ENCODE assay signal across 1 cellular context in the genomic region with DNA sequence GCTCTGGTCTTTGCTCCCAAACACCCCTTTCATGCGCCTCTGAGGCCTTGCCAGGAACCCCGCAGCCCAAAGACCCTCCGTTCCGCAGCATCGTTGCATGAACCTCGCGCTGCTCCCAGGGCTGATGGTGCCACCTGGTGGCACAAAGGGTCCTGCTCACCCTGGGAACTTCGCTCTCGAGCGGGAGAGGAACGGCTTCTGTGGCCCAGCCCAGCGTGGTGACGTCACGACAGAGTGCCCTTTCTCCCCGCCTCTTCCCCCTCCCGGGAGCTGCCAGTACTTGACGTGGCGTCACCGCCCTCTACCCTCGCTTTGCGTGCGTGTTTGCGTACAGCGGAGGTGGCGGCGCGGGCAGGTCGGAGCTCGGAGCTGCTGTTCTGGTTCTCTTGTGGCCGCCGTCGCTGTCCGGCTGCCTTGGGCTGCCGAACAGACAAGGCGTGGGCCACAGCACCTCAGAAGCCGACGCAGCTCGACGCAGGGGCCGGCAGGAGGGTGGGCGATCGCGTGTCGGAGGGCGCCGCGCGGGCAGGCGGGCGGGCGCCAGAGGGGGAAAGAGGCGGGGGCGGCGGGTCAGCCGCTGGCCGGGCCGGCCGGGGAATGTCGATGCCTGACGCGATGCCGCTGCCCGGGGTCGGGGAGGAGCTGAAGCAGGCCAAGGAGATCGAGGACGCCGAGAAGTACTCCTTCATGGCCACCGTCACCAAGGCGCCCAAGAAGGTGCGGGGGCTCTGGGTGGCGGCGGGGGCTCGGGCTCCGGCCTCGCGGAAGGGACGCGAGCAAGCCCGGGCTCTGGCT.
TF ChIP-seq lines count a peak whose summit lies in the region.

A gene (plus strand): TSS at position 310 of the 795 bp plus-strand sequence. CDS start 288 bp downstream, at position 598.

TF ChIP-seq in K562, 482 proteins besides CTCF, POLR2A, EP300 and RAD21 (continued from another document and continues in another):
- TF ChIP-seq, protein P1, sequence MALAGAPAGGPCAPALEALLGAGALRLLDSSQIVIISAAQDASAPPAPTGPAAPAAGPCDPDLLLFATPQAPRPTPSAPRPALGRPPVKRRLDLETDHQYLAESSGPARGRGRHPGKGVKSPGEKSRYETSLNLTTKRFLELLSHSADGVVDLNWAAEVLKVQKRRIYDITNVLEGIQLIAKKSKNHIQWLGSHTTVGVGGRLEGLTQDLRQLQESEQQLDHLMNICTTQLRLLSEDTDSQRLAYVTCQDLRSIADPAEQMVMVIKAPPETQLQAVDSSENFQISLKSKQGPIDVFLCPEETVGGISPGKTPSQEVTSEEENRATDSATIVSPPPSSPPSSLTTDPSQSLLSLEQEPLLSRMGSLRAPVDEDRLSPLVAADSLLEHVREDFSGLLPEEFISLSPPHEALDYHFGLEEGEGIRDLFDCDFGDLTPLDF (CRISPR knock-in tag; IDR thresholded peaks at IDR 0.05) = peak; percentile 91
- TF ChIP-seq ZNF766 (CRISPR knock-in tag; conservative IDR thresholded peaks at IDR 0.05) = peak; percentile 83; the same call in 1 of the 2 replicates
- TF ChIP-seq, protein P2, sequence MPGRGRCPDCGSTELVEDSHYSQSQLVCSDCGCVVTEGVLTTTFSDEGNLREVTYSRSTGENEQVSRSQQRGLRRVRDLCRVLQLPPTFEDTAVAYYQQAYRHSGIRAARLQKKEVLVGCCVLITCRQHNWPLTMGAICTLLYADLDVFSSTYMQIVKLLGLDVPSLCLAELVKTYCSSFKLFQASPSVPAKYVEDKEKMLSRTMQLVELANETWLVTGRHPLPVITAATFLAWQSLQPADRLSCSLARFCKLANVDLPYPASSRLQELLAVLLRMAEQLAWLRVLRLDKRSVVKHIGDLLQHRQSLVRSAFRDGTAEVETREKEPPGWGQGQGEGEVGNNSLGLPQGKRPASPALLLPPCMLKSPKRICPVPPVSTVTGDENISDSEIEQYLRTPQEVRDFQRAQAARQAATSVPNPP (IDR thresholded peaks at IDR 0.05; ENCODE audit: borderline replicate concordance, insufficient read depth, insufficient read length) = no peak
- TF ChIP-seq, protein P3, sequence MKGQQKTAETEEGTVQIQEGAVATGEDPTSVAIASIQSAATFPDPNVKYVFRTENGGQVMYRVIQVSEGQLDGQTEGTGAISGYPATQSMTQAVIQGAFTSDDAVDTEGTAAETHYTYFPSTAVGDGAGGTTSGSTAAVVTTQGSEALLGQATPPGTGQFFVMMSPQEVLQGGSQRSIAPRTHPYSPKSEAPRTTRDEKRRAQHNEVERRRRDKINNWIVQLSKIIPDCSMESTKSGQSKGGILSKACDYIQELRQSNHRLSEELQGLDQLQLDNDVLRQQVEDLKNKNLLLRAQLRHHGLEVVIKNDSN (CRISPR knock-in tag; IDR thresholded peaks at IDR 0.05) = no peak
- TF ChIP-seq, protein P4, sequence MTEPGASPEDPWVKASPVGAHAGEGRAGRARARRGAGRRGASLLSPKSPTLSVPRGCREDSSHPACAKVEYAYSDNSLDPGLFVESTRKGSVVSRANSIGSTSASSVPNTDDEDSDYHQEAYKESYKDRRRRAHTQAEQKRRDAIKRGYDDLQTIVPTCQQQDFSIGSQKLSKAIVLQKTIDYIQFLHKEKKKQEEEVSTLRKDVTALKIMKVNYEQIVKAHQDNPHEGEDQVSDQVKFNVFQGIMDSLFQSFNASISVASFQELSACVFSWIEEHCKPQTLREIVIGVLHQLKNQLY (CRISPR knock-in tag; conservative IDR thresholded peaks at IDR 0.05) = 0 out of 4 replicates have a peak, but pooled peaks of 1 of the 2 experiments have one; percentile 22
- TF ChIP-seq, protein P5, sequence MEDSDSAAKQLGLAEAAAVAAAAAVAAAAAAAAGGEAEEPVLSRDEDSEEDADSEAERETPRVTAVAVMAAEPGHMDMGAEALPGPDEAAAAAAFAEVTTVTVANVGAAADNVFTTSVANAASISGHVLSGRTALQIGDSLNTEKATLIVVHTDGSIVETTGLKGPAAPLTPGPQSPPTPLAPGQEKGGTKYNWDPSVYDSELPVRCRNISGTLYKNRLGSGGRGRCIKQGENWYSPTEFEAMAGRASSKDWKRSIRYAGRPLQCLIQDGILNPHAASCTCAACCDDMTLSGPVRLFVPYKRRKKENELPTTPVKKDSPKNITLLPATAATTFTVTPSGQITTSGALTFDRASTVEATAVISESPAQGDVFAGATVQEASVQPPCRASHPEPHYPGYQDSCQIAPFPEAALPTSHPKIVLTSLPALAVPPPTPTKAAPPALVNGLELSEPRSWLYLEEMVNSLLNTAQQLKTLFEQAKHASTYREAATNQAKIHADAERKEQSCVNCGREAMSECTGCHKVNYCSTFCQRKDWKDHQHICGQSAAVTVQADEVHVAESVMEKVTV (CRISPR knock-in tag; IDR thresholded peaks at IDR 0.05) = peak; percentile 100
- peak; percentile 17 for TF ChIP-seq ETV5 (CRISPR knock-in tag; IDR thresholded peaks at IDR 0.05; ENCODE audit: low read depth)
- peak; percentile 27; the same call in 1 of the 2 replicates for TF ChIP-seq RUNX1 (IDR thresholded peaks at IDR 0.05; ENCODE audit: low read depth)
- TF ChIP-seq, protein P6, sequence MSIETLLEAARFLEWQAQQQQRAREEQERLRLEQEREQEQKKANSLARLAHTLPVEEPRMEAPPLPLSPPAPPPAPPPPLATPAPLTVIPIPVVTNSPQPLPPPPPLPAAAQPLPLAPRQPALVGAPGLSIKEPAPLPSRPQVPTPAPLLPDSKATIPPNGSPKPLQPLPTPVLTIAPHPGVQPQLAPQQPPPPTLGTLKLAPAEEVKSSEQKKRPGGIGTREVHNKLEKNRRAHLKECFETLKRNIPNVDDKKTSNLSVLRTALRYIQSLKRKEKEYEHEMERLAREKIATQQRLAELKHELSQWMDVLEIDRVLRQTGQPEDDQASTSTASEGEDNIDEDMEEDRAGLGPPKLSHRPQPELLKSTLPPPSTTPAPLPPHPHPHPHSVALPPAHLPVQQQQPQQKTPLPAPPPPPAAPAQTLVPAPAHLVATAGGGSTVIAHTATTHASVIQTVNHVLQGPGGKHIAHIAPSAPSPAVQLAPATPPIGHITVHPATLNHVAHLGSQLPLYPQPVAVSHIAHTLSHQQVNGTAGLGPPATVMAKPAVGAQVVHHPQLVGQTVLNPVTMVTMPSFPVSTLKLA (conservative IDR thresholded peaks at IDR 0.05) = peak; percentile 81 to 93
- peak; percentile 82 for TF ChIP-seq ZNF263 (CRISPR knock-in tag; IDR thresholded peaks at IDR 0.05; ENCODE audit: borderline replicate concordance)
- TF ChIP-seq, protein P7, sequence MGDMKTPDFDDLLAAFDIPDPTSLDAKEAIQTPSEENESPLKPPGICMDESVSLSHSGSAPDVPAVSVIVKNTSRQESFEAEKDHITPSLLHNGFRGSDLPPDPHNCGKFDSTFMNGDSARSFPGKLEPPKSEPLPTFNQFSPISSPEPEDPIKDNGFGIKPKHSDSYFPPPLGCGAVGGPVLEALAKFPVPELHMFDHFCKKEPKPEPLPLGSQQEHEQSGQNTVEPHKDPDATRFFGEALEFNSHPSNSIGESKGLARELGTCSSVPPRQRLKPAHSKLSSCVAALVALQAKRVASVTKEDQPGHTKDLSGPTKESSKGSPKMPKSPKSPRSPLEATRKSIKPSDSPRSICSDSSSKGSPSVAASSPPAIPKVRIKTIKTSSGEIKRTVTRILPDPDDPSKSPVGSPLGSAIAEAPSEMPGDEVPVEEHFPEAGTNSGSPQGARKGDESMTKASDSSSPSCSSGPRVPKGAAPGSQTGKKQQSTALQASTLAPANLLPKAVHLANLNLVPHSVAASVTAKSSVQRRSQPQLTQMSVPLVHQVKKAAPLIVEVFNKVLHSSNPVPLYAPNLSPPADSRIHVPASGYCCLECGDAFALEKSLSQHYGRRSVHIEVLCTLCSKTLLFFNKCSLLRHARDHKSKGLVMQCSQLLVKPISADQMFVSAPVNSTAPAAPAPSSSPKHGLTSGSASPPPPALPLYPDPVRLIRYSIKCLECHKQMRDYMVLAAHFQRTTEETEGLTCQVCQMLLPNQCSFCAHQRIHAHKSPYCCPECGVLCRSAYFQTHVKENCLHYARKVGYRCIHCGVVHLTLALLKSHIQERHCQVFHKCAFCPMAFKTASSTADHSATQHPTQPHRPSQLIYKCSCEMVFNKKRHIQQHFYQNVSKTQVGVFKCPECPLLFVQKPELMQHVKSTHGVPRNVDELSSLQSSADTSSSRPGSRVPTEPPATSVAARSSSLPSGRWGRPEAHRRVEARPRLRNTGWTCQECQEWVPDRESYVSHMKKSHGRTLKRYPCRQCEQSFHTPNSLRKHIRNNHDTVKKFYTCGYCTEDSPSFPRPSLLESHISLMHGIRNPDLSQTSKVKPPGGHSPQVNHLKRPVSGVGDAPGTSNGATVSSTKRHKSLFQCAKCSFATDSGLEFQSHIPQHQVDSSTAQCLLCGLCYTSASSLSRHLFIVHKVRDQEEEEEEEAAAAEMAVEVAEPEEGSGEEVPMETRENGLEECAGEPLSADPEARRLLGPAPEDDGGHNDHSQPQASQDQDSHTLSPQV (IDR thresholded peaks at IDR 0.05) = peak; percentile 83
- TF ChIP-seq, protein P8, sequence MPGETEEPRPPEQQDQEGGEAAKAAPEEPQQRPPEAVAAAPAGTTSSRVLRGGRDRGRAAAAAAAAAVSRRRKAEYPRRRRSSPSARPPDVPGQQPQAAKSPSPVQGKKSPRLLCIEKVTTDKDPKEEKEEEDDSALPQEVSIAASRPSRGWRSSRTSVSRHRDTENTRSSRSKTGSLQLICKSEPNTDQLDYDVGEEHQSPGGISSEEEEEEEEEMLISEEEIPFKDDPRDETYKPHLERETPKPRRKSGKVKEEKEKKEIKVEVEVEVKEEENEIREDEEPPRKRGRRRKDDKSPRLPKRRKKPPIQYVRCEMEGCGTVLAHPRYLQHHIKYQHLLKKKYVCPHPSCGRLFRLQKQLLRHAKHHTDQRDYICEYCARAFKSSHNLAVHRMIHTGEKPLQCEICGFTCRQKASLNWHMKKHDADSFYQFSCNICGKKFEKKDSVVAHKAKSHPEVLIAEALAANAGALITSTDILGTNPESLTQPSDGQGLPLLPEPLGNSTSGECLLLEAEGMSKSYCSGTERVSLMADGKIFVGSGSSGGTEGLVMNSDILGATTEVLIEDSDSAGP (CRISPR knock-in tag; IDR thresholded peaks at IDR 0.05) = 0 out of 2 replicates have a peak, but pooled peaks have one; percentile 19
- 0 out of 2 replicates have a peak, but pooled peaks have one; percentile 48 for TF ChIP-seq ZNF124 (CRISPR knock-in tag; IDR thresholded peaks at IDR 0.05)
- peak; percentile 60; the same call in 1 of the 2 replicates for TF ChIP-seq ELF1 (tag; IDR thresholded peaks at IDR 0.05)
- peak; percentile 69; the same call in 1 of the 2 replicates for TF ChIP-seq ZNF133 (CRISPR knock-in tag; IDR thresholded peaks at IDR 0.05)
- TF ChIP-seq MBD2 (IDR thresholded peaks at IDR 0.05; ENCODE audit: borderline replicate concordance, low read depth) = peak; percentile 68; the same call in 1 of the 2 replicates
- TF ChIP-seq, protein P9, sequence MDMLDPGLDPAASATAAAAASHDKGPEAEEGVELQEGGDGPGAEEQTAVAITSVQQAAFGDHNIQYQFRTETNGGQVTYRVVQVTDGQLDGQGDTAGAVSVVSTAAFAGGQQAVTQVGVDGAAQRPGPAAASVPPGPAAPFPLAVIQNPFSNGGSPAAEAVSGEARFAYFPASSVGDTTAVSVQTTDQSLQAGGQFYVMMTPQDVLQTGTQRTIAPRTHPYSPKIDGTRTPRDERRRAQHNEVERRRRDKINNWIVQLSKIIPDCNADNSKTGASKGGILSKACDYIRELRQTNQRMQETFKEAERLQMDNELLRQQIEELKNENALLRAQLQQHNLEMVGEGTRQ (CRISPR knock-in tag; IDR thresholded peaks at IDR 0.05) = no peak
- 0 out of 2 replicates have a peak, but pooled peaks have one; percentile 12 for TF ChIP-seq ZNF583 (CRISPR knock-in tag; IDR thresholded peaks at IDR 0.05)
- peak; percentile 85 for TF ChIP-seq HMGN3 (IDR thresholded peaks at IDR 0.05; ENCODE audit: borderline replicate concordance, extremely low read depth, insufficient read length, low read depth, low read length)
- TF ChIP-seq NR2C1 (IDR thresholded peaks at IDR 0.05) = peak; percentile 92
- TF ChIP-seq NR2C1 (tag; IDR thresholded peaks at IDR 0.05) = peak; percentile 95
- peak; percentile 99 for TF ChIP-seq ATF7 (IDR thresholded peaks at IDR 0.05)
- TF ChIP-seq GTF2F1 (IDR thresholded peaks at IDR 0.05; ENCODE audit: low read depth, low read length) = 0 out of 2 replicates have a peak, but pooled peaks have one; percentile 22
- TF ChIP-seq SMARCA4 (IDR thresholded peaks at IDR 0.05) = peak; percentile 38
- peak; percentile 88 for TF ChIP-seq ZBTB7A (IDR thresholded peaks at IDR 0.05; ENCODE audit: borderline replicate concordance, control insufficient read depth, low read depth, low read length)
- TF ChIP-seq CXXC5 (CRISPR knock-in tag; IDR thresholded peaks at IDR 0.05) = peak; percentile 100
- TF ChIP-seq, protein P10, sequence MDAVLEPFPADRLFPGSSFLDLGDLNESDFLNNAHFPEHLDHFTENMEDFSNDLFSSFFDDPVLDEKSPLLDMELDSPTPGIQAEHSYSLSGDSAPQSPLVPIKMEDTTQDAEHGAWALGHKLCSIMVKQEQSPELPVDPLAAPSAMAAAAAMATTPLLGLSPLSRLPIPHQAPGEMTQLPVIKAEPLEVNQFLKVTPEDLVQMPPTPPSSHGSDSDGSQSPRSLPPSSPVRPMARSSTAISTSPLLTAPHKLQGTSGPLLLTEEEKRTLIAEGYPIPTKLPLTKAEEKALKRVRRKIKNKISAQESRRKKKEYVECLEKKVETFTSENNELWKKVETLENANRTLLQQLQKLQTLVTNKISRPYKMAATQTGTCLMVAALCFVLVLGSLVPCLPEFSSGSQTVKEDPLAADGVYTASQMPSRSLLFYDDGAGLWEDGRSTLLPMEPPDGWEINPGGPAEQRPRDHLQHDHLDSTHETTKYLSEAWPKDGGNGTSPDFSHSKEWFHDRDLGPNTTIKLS (IDR thresholded peaks at IDR 0.05; ENCODE audit: borderline replicate concordance, low read depth) = peak; percentile 90
- 0 out of 2 replicates have a peak, but pooled peaks have one; percentile 11 for TF ChIP-seq DPF2 (IDR thresholded peaks at IDR 0.05)
- peak; percentile 93 for TF ChIP-seq HNRNPLL (IDR thresholded peaks at IDR 0.05; ENCODE audit: low read depth, low read length, poor library complexity, severe bottlenecking)
- peak; percentile 93 for TF ChIP-seq EP400 (IDR thresholded peaks at IDR 0.05)
- TF ChIP-seq NCOA1 (IDR thresholded peaks at IDR 0.05; ENCODE audit: low read depth) = peak; percentile 35; the same call in 1 of the 2 replicates
- TF ChIP-seq MED1 (CRISPR knock-in tag; IDR thresholded peaks at IDR 0.05; ENCODE audit: borderline replicate concordance) = no peak
- TF ChIP-seq, protein P11, sequence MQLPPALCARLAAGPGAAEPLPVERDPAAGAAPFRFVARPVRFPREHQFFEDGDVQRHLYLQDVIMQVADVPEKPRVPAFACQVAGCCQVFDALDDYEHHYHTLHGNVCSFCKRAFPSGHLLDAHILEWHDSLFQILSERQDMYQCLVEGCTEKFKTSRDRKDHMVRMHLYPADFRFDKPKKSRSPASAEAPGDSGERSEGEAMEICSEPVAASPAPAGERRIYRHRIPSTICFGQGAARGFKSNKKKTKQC (CRISPR knock-in tag; IDR thresholded peaks at IDR 0.05) = peak; percentile 95
- peak; percentile 96 for TF ChIP-seq SUPT5H (IDR thresholded peaks at IDR 0.05)
- TF ChIP-seq MTA1 (IDR thresholded peaks at IDR 0.05; ENCODE audit: borderline replicate concordance) = peak; percentile 45; the same call in 1 of the 2 replicates
- TF ChIP-seq MIER1 (IDR thresholded peaks at IDR 0.05; ENCODE audit: low read depth) = no peak
- no peak for TF ChIP-seq ARHGAP35 (IDR thresholded peaks at IDR 0.05; ENCODE audit: partially characterized antibody)
- peak; percentile 35; the same call in 1 of the 2 replicates for TF ChIP-seq NFE2 (IDR thresholded peaks at IDR 0.05; ENCODE audit: low read depth)
- peak; percentile 100 for TF ChIP-seq MAZ (CRISPR knock-in tag; conservative IDR thresholded peaks at IDR 0.05 in 1 of 2, IDR thresholded peaks at IDR 0.05 in 1 of 2)
- TF ChIP-seq KLF1 (tag; IDR thresholded peaks at IDR 0.05) = peak; percentile 76; the same call in 1 of the 2 replicates
